Comparison of ENCODE assay signal across 15 cellular contexts in genomic region chr10:113922787-113923570, GRCh38.
DNase-seq lines count a peak whose midpoint lies in the region; ATAC-seq and TF ChIP-seq lines count a peak whose summit lies in the region.
"Had no signal": no experiment of that assay in that cellular context is flagged by ENCODE, and none has a peak within 500 bp of the region (broad histone marks: within the 10 kb centered on the region; RNA-seq: fewer than 3 reads in every experiment).

No MANE protein-coding gene starts in this region.

- H3K4me3 ChIP-seq in GM06990 (replicated peaks; ENCODE audit: low read depth, low read length) = no peak overlapping the region
- H3K4me3 ChIP-seq: thoracic aorta had no signal

- no peaks in the 10 kb centered on the region for H3K27me3 Mint-ChIP-seq in H9 (ENCODE audit: low read depth)
- H3K27me3 Mint-ChIP-seq in memory B cell = no peaks in the 10 kb centered on the region

- no peaks in the 10 kb centered on the region for H3K9me3 ChIP-seq in H9 (ENCODE audit: control insufficient read depth, low read depth, low read length)
- H3K9me3 ChIP-seq: thoracic aorta had no signal

- H3K79me1 ChIP-seq in H9 (ENCODE audit: insufficient read depth, low read depth, low read length, poor library complexity, severe bottlenecking) = no peaks in the 10 kb centered on the region

- no peaks in the 10 kb centered on the region for H3K36me3 ChIP-seq in GM06990 (ENCODE audit: control insufficient read depth, insufficient read depth, low read length)
- H3K36me3 ChIP-seq: thoracic aorta had no signal

- WGBS in H9 (ENCODE audit: extremely low coverage, insufficient read length, low lambda C conversion rate) = no CpG with 5 or more reads among the region's 8 CpGs

- H3T11ph ChIP-seq in H9 (ENCODE audit: low read length) = no peak overlapping the region

- DNase-seq in GM06990 (ENCODE audit: extremely low read depth, insufficient read length) (peak; percentile 13), H9 (peak; percentile 49), cerebellum (ENCODE audit: low spot score) (peak; percentile 27), memory B cell (ENCODE audit: low spot score in 2 of 2) (no peak), anterior cingulate cortex (lab: John Stamatoyannopoulos, UW) (no peak), NCI-H2171 treated with DMSO at 0.1 percent for 48 hours (lab: John Stamatoyannopoulos, UW) (no peak)
- DNase-seq in stimulated activated naive CD4-positive, alpha-beta T cell (lab: John Stamatoyannopoulos, UW) = no peak
- DNase-seq: MM.1S, NCI-H2029, NCI-H774, SIG-M5, T1000 had no signal

- no peak overlapping the region for H3K9ac ChIP-seq in H9 (ENCODE audit: extremely low read depth, insufficient read length, low read length)

- H3K4me1 ChIP-seq in H9 (ENCODE audit: insufficient read depth, low read length) = no peaks in the 10 kb centered on the region

- H3K27ac Mint-ChIP-seq in H9 (no peak overlapping the region), memory B cell (no peak overlapping the region)
- H3K27ac Mint-ChIP-seq: brain had no signal

- no peak overlapping the region for H3K56ac ChIP-seq in H9 (ENCODE audit: insufficient read length, low read depth, low read length)

- no peak overlapping the region for H3K27ac ChIP-seq in H9 (ENCODE audit: insufficient read length, low read depth, low read length)
- H3K27ac ChIP-seq: thoracic aorta had no signal

- H2BK5ac ChIP-seq in H9 (ENCODE audit: insufficient read length, low read length) = no peak overlapping the region

- ATAC-seq in memory B cell (ENCODE audit: low read depth) = no peak
- ATAC-seq in GM18867 (IDR thresholded peaks at IDR 0.05; ENCODE audit: unreplicated experiment) = no peak

- no peak overlapping the region for H2BK20ac ChIP-seq in H9 (ENCODE audit: low read depth, low read length, poor library complexity, severe bottlenecking)

- no peak overlapping the region for H3K4me2 ChIP-seq in H9 (ENCODE audit: insufficient read depth, insufficient read length, low read length)

- H4K8ac ChIP-seq in H9 (replicated peaks; ENCODE audit: insufficient read length, low read depth, low read length) = no peak overlapping the region

- H3K18ac ChIP-seq in H9 (ENCODE audit: insufficient read length, low read depth, low read length) = no peak overlapping the region

- H4K91ac ChIP-seq in H9 (ENCODE audit: insufficient read length, low read depth, low read length) = no peak overlapping the region

- H2AK5ac ChIP-seq in H9 (ENCODE audit: insufficient read length, low read length) = no peak overlapping the region

- H2AFZ ChIP-seq in H9 (ENCODE audit: low read length) = no peak overlapping the region

- H3K9me3 Mint-ChIP-seq in H9 (no peaks in the 10 kb centered on the region; a peak in 1 of 5 replicates), memory B cell (no peaks in the 10 kb centered on the region)

- H2BK120ac ChIP-seq in H9 (ENCODE audit: low read depth, low read length, poor library complexity, severe bottlenecking) = no peak overlapping the region

- H2BK12ac ChIP-seq in H9 (ENCODE audit: insufficient read length, low read depth, low read length) = no peak overlapping the region

- H3K27me3 ChIP-seq in GM06990 (replicated peaks; ENCODE audit: control insufficient read depth, insufficient read depth, low read length) (no peaks in the 10 kb centered on the region), H9 (ENCODE audit: insufficient read depth, low read length) (no peaks in the 10 kb centered on the region)

- H3K4ac ChIP-seq in H9 (ENCODE audit: low read depth, low read length) = no peak overlapping the region

- H3K4me3 Mint-ChIP-seq in H9 = no peak overlapping the region; a peak in 1 of 5 replicates
- H3K4me3 Mint-ChIP-seq in memory B cell = peak overlapping the region; percentile 9
- H3K4me3 Mint-ChIP-seq: brain had no signal

- H3K23ac ChIP-seq in H9 (ENCODE audit: insufficient read length, low read depth, low read length) = no peak overlapping the region

- H3K14ac ChIP-seq in H9 (ENCODE audit: insufficient read depth, low read length) = no peak overlapping the region

- H3K79me2 ChIP-seq in H9 (ENCODE audit: insufficient read depth, low read length) = no peaks in the 10 kb centered on the region

- H3K4me1 Mint-ChIP-seq in H9 (peaks cover 2 to 4% of the 10 kb centered on the region in 2 experiments; a peak in 2 of 4 replicates), memory B cell (peaks cover 3% of the 10 kb centered on the region)

- H3K36me3 Mint-ChIP-seq in H9 (ENCODE audit: insufficient read depth in 1 of 3, low read depth in 3 of 3) (no peaks in the 10 kb centered on the region), memory B cell (no peaks in the 10 kb centered on the region)

- no peak overlapping the region; the same call in 1 of the 2 replicates for H2BK15ac ChIP-seq in H9 (ENCODE audit: low read depth, low read length)

- H4K5ac ChIP-seq in H9 (ENCODE audit: insufficient read length, low read depth, low read length) = no peak overlapping the region

- TF ChIP-seq CTCF in GM06990 (IDR thresholded peaks at IDR 0.05; ENCODE audit: insufficient read depth, low read length, poor library complexity, severe bottlenecking) (peak; percentile 46), H9 (conservative IDR thresholded peaks at IDR 0.05) (peak; percentile 50)

- H4K20me1 ChIP-seq in H9 (ENCODE audit: control insufficient read depth, insufficient read depth, insufficient read length) = no peaks in the 10 kb centered on the region

- no peaks in the 10 kb centered on the region for H3K23me2 ChIP-seq in H9 (ENCODE audit: insufficient read length, low read depth, low read length, poor library complexity, severe bottlenecking)

Comparison
In these comparisons a context has a peak if more than half of its experiments do, and no peak if none do; other contexts are left out.
1. DNase-seq: peak in GM06990 (single experiment), H9 (single experiment) and cerebellum (single experiment); none in memory B cell (0 of 2), anterior cingulate cortex (0 of 58), NCI-H2171 treated with DMSO at 0.1 percent for 48 hours (single experiment) and stimulated activated naive CD4-positive, alpha-beta T cell (0 of 6).